17 cellular contexts compared by ENCODE assay signal in genomic region chr21:35796834-35797233, GRCh38.
DNase-seq lines count a peak whose midpoint lies in the region; ATAC-seq lines count a peak whose summit lies in the region.
"Had no signal": no experiment of that assay in that cellular context is flagged by ENCODE, and none has a peak within 500 bp of the region (broad histone marks: within the 10 kb centered on the region; RNA-seq: fewer than 3 reads in every experiment).

No MANE protein-coding gene starts in this region.

- DNase-seq in DMS79 treated with DMSO at 0.1 percent for 48 hours (lab: John Stamatoyannopoulos, UW), result peak; percentile 25
- DNase-seq in DMS79 (lab: John Stamatoyannopoulos, UW), result no peak
- DNase-seq in M059J (ENCODE audit: low read depth), result peak; percentile 28
- peak; percentile 14 for DNase-seq in OCI-M1 (lab: John Stamatoyannopoulos, UW)
- peak; percentile 11 for DNase-seq in inferior parietal cortex (ENCODE audit: extremely low spot score)
- DNase-seq in GDM1 (lab: John Stamatoyannopoulos, UW), result no peak
- DNase-seq in NCI-H2196 treated with DMSO at 0.1 percent for 48 hours (lab: John Stamatoyannopoulos, UW; ENCODE audit: unreplicated experiment), result no peak
- DNase-seq: activated CD4-positive, alpha-beta T cell treated with anti-CD3 and anti-CD28 coated beads for 4 hours; activated naive CD8-positive, alpha-beta T cell treated with anti-CD3 and anti-CD28 coated beads, Interleukin-2, amount 10 ng/mL, durations not matched to agents 7 days and 5 days; AML-193; KBM-7; MV-4-11; NCI-H526; SHP77; spleen had no signal

- no peak for ATAC-seq in GM18861 (IDR thresholded peaks at IDR 0.05; ENCODE audit: unreplicated experiment)
- ATAC-seq: activated T-helper 17 cell treated with anti-CD3 and anti-CD28 coated beads, Interleukin-2, amount 50 U/mL, for 72 hours had no signal

Comparison
In these comparisons a context has a peak if more than half of its experiments do, and no peak if none do; other contexts are left out.
1. DNase-seq: peak in DMS79 treated with DMSO at 0.1 percent for 48 hours (single experiment), M059J (single experiment), OCI-M1 (single experiment) and inferior parietal cortex (single experiment); none in DMS79 (single experiment), GDM1 (single experiment) and NCI-H2196 treated with DMSO at 0.1 percent for 48 hours (single experiment).